Comparison of ENCODE assay signal across 9 cellular contexts in the genomic region with DNA sequence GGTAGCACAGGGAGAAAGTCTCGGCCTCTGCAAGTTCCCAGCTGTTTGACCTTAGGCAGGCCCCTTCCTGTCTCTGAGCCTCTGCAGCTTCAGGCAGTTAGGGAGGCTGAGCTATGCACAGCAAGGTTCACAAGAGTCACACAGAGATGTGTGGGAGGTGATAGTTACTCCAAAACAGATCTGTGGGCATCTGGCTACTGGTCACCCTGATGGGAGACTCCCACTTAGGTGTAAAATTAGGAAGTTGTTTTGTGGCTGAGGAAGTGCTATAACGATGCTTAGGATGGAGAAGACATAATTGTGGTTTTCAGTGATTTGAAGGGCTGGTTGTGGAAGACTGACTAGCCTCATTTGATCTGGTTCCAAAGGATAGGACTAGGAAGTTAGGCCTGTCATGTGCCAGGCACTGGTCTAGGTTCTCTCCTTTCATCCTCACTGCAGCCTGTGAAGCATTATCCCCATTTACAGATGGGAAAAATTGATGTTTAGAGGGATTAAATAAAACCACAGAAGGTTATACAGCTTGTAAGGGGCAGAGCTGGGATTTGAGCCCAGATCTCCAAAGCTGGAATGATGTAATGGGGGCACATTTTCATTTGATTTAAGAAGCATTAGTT. TPM values are rescaled to one million over a fixed set of nuclear protein-coding genes. Genes with fewer than 3 reads are reported as not detected.
A peak's percentile ranks its signal among the peaks of the same experiment; 100 is the strongest.
DNase-seq lines count a peak whose midpoint lies in the region; ATAC-seq and TF ChIP-seq lines count a peak whose summit lies in the region.
"Had no signal": no experiment of that assay in that cellular context is flagged by ENCODE, and none has a peak within 500 bp of the region (broad histone marks: within the 10 kb centered on the region; RNA-seq: fewer than 3 reads in every experiment).

No MANE protein-coding gene starts in this region.

- peak overlapping the region; percentile 90 for H3K4me2 ChIP-seq in BLaER1

- H3K27me3 Mint-ChIP-seq in naive B cell, result no peaks in the 10 kb centered on the region

- H3K4me3 ChIP-seq in BLaER1 (0 out of 2 replicates have a peak overlapping the region, but pooled peaks have one; percentile 18), HUES6 (ENCODE audit: low read depth, low read length) (peak overlapping the region; percentile 20; the same call in 1 of the 2 replicates), brain microvascular endothelial cell (ENCODE audit: low read depth, low read length) (no peak overlapping the region)

- no peak for TF ChIP-seq CTCF in brain microvascular endothelial cell (IDR thresholded peaks at IDR 0.05; ENCODE audit: low read depth, low read length, missing control alignments)

- peaks cover 82% of the 10 kb centered on the region for H4K20me1 ChIP-seq in BLaER1

- in situ Hi-C loops in brain microvascular endothelial cell (cut with HindIII; ENCODE audit: low pct_ligation_motif_present, low sequenced_read_pairs), result no loop called here

- H3K27me3 ChIP-seq in BLaER1, result no peaks in the 10 kb centered on the region
- H3K27me3 ChIP-seq in HUES6 (ENCODE audit: control insufficient read depth, insufficient read depth, low read length), result no peaks in the 10 kb centered on the region
- no peaks in the 10 kb centered on the region for H3K27me3 ChIP-seq in brain microvascular endothelial cell (replicated peaks)

- peaks cover 69 to 95% (median 89%) of the 10 kb centered on the region in 3 donors for H3K4me1 Mint-ChIP-seq in naive B cell

- H3K27ac Mint-ChIP-seq in naive B cell, result peak overlapping the region; percentile 56 to 96 (median 93)

- H3K4me3 Mint-ChIP-seq in naive B cell, result peak overlapping the region in 7 of 8 donors; percentile 10 to 63 (median 16)

- DNase-seq in brain microvascular endothelial cell, result peak; percentile 11
- no peak for DNase-seq in naive B cell
- no peak for DNase-seq in DMS153 (lab: John Stamatoyannopoulos, UW)
- no peak for DNase-seq in medulla oblongata (ENCODE audit: extremely low spot score)
- DNase-seq in stimulated activated CD4-positive, alpha-beta T cell treated with anti-CD3 and anti-CD28 coated beads, Interleukin-4, amount 100 ng/mL, for 24 hours, result no peak
- DNase-seq: NCI-H524 had no signal

- no peaks in the 10 kb centered on the region for H3K9me3 Mint-ChIP-seq in naive B cell

- H3K36me3 Mint-ChIP-seq in naive B cell, result no peaks in the 10 kb centered on the region

- 0 out of 2 replicates have a peak, but pooled peaks cover 4% of the 10 kb centered on the region for H3K36me3 ChIP-seq in BLaER1
- no peaks in the 10 kb centered on the region for H3K36me3 ChIP-seq in HUES6 (ENCODE audit: control insufficient read depth, insufficient read depth, low read length)
- H3K36me3 ChIP-seq in brain microvascular endothelial cell (replicated peaks), result no peaks in the 10 kb centered on the region

- H3K4me1 ChIP-seq in BLaER1, result peaks cover 88% of the 10 kb centered on the region
- peaks cover 44% of the 10 kb centered on the region for H3K4me1 ChIP-seq in HUES6 (ENCODE audit: control insufficient read depth, insufficient read depth, low read length)

- H3K27ac ChIP-seq in BLaER1, result peak overlapping the region; percentile 53; the same call in 1 of the 2 replicates
- H3K27ac ChIP-seq in HUES6 (ENCODE audit: low read depth, low read length), result no peak overlapping the region; the same call in 1 of the 2 replicates
- peak overlapping the region; percentile 59 for H3K27ac ChIP-seq in brain microvascular endothelial cell

- H3K9ac ChIP-seq in BLaER1, result peak overlapping the region; percentile 46; the same call in 1 of the 2 replicates
- peak overlapping the region; percentile 32 for H3K9ac ChIP-seq in HUES6 (ENCODE audit: low read length)

- no peak for ATAC-seq in naive B cell (ENCODE audit: low read depth in 2 of 2)
- ATAC-seq in HG03196 (IDR thresholded peaks at IDR 0.05; ENCODE audit: unreplicated experiment), result no peak

- H3K9me3 ChIP-seq in BLaER1 (peaks cover 4% of the 10 kb centered on the region; the same call in 1 of the 2 replicates), HUES6 (ENCODE audit: control insufficient read depth, insufficient read depth, low read depth, low read length) (no peaks in the 10 kb centered on the region)

RNA-seq across cellular contexts. Expression of a gene that starts 13.5 kb away (rescaled TPM):
- polyA plus RNA-seq in naive B cell (ENCODE audit: low read depth in 6 of 6), result 100 to 1,000 TPM in 3 of 6 donors, 10 to 100 TPM in 3; 88.9 to 124 (median 106) TPM

RNA-seq across cellular contexts. Expression of a gene that starts 13.9 kb away (rescaled TPM):
- 10 to 100 TPM; 20.5 to 34.2 (median 26.7) TPM for polyA plus RNA-seq in naive B cell (ENCODE audit: low read depth in 6 of 6)

RNA-seq across cellular contexts. Expression of a gene that starts 35.8 kb away (rescaled TPM):
- 10 to 100 TPM; 14.0 to 24.0 (median 22.2) TPM for polyA plus RNA-seq in naive B cell (ENCODE audit: low read depth in 6 of 6)
